ENCODE assay signal across 8 cellular contexts in the genomic region with DNA sequence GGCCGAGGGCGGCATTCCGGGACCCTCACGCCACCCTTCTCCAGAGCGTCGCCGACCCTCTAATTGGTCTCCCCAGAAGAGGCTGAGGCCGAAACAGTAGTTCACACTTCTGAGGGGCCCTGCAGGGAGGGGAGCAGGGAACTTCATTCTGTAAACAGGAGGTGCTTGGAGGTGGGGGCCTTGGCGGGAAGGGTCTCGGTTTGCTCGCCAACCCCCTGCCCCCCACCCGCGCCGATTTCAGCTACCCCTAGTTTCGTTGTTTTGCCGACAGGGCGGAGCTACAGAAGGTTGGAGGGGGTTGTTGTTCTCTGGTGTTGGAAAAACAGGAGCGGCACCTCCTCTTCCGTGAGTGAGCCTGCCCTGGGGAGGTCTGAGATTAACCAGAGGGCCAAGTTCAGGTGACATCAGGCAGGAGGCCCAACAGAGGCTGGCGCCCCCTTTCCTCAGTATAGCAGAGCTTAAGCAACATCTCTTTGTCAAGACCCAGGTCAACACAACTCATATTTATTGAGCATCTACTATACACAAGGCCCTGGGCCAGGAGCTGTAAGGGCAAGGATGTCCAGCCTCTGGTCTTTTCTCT. TPM values are rescaled to one million over a fixed set of nuclear protein-coding genes. Genes with fewer than 3 reads are reported as not detected.
DNase-seq lines count a peak whose midpoint lies in the region; ATAC-seq and TF ChIP-seq lines count a peak whose summit lies in the region.

No MANE protein-coding gene starts in this region.

- no peak for TF ChIP-seq EP300 in SK-N-SH (IDR thresholded peaks at IDR 0.05; ENCODE audit: borderline replicate concordance in 1 of 2, low read depth in 1 of 2, low read length in 1 of 2)

- H3F3A ChIP-seq in SK-N-SH (replicated peaks; ENCODE audit: insufficient read depth) = peaks cover 12% of the 10 kb centered on the region

- TF ChIP-seq CTCF in SK-N-SH (IDR thresholded peaks at IDR 0.05) = no peak

- CTCF ChIA-PET in SK-N-SH (lab: Yijun Ruan, JAX) = interaction anchor here (0.8 to 3.4 kb wide), 11 partner anchors 9 to 442 kb away, joined by 3 to 13 read pairs (median 4); partner anchors contain the start of genes PA2G4, SMARCC2 and ZC3H10

- WGBS in SK-N-SH (ENCODE audit: low lambda C conversion rate) = 72% methylated on average over 11 of the region's 20 CpGs

- TF ChIP-seq RAD21 in SK-N-SH (IDR thresholded peaks at IDR 0.05; ENCODE audit: low read length) = no peak

- no peaks in the 10 kb centered on the region for H3K9me3 ChIP-seq in SK-N-SH

- peak overlapping the region; percentile 94; the same call in 1 of the 2 replicates for H2AFZ ChIP-seq in SK-N-SH (ENCODE audit: low read depth)

- peak overlapping the region; percentile 53 to 71; a peak in 2 of 4 replicates for H3K4me3 ChIP-seq in SK-N-SH (ENCODE audit: low read depth in 2 of 2, low read length in 1 of 2)

- ATAC-seq in SK-N-SH treated with all-trans-retinoic acid at 6 μM for 48 hours (no peak), HG03378 (IDR thresholded peaks at IDR 0.05; ENCODE audit: unreplicated experiment) (no peak)

- no peaks in the 10 kb centered on the region for H4K20me1 ChIP-seq in SK-N-SH (ENCODE audit: insufficient read depth)

- no peaks in the 10 kb centered on the region for H3K36me3 ChIP-seq in SK-N-SH (replicated peaks in 1 of 2; ENCODE audit: control insufficient read depth in 1 of 2, insufficient read depth in 2 of 2, low read length in 1 of 2)

- no peaks in the 10 kb centered on the region for H3K79me2 ChIP-seq in SK-N-SH (ENCODE audit: insufficient read depth)

- DNase-seq in SK-N-SH (no peak), left kidney (ENCODE audit: low read depth, low spot score) (peak; percentile 52), substantia nigra (lab: John Stamatoyannopoulos, UW) (peak in 5 of 49 donors; percentile 6 to 25 (median 10)), pons (ENCODE audit: low spot score) (no peak), NCI-H82 treated with DMSO at 0.1 percent for 48 hours (lab: John Stamatoyannopoulos, UW; ENCODE audit: unreplicated experiment) (no peak)

- H3K9me2 ChIP-seq in SK-N-SH = no peaks in the 10 kb centered on the region

- peak overlapping the region; percentile 97 for H3K4me2 ChIP-seq in SK-N-SH

- H3K9ac ChIP-seq in SK-N-SH = no peak overlapping the region

- H3K4me1 ChIP-seq in SK-N-SH (ENCODE audit: control insufficient read depth in 1 of 2, insufficient read depth in 2 of 2, low read depth in 1 of 2, low read length in 1 of 2) = peaks cover 0 to 6% of the 10 kb centered on the region in 2 experiments; a peak in 1 of 4 replicates

- no peaks in the 10 kb centered on the region for H3K27me3 ChIP-seq in SK-N-SH (ENCODE audit: insufficient read depth)

- POLR2A ChIA-PET in SK-N-SH (lab: Yijun Ruan, JAX) = interaction anchor here (3.2 kb wide), 1 partner anchor 24 kb away, joined by 15 read pairs; the partner anchor contains the start of gene PA2G4

- H3K27ac ChIP-seq in SK-N-SH (ENCODE audit: low read depth in 2 of 2, low read length in 1 of 2) (no peak overlapping the region), angular gyrus (ENCODE audit: low read depth, low read length) (peak overlapping the region; percentile 92), substantia nigra (ENCODE audit: low read depth, low read length, poor library complexity, severe bottlenecking) (peak overlapping the region; percentile 99)

TF ChIP-seq in SK-N-SH, 30 proteins besides CTCF, POLR2A, EP300 and RAD21:
- TF ChIP-seq ELF1 (IDR thresholded peaks at IDR 0.05) (no peak), RCOR1 (IDR thresholded peaks at IDR 0.05; ENCODE audit: low read length) (no peak), RFX5 (IDR thresholded peaks at IDR 0.05; ENCODE audit: low read length) (no peak), MXI1 (IDR thresholded peaks at IDR 0.05; ENCODE audit: low read depth, low read length) (no peak), FOSL2 (IDR thresholded peaks at IDR 0.05; ENCODE audit: borderline replicate concordance, low read depth) (no peak)
- TF ChIP-seq, protein P1, sequence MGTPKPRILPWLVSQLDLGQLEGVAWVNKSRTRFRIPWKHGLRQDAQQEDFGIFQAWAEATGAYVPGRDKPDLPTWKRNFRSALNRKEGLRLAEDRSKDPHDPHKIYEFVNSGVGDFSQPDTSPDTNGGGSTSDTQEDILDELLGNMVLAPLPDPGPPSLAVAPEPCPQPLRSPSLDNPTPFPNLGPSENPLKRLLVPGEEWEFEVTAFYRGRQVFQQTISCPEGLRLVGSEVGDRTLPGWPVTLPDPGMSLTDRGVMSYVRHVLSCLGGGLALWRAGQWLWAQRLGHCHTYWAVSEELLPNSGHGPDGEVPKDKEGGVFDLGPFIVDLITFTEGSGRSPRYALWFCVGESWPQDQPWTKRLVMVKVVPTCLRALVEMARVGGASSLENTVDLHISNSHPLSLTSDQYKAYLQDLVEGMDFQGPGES (IDR thresholded peaks at IDR 0.05; ENCODE audit: low read depth, low read length) = no peak

TF ChIP-seq in SK-N-SH treated with all-trans-retinoic acid at 6 μM for 48 hours, 23 proteins besides CTCF, POLR2A, EP300 and RAD21 (continues in another document):
- no peak for TF ChIP-seq BACH2 (CRISPR knock-in tag; IDR thresholded peaks at IDR 0.05; ENCODE audit: borderline replicate concordance)
- no peak for TF ChIP-seq RARB (CRISPR knock-in tag; IDR thresholded peaks at IDR 0.05)
- TF ChIP-seq CSRNP3 (CRISPR knock-in tag; IDR thresholded peaks at IDR 0.05) = no peak
- no peak for TF ChIP-seq PPARA (CRISPR knock-in tag; IDR thresholded peaks at IDR 0.05; ENCODE audit: borderline replicate concordance)
- TF ChIP-seq ZFP30 (CRISPR knock-in tag; IDR thresholded peaks at IDR 0.05) = no peak
- TF ChIP-seq ZC3H10 (CRISPR knock-in tag; IDR thresholded peaks at IDR 0.05) = no peak
- TF ChIP-seq SNAI2 (CRISPR knock-in tag; IDR thresholded peaks at IDR 0.05) = no peak
- no peak for TF ChIP-seq POU6F1 (CRISPR knock-in tag; IDR thresholded peaks at IDR 0.05; ENCODE audit: borderline replicate concordance, low read depth)
- TF ChIP-seq ESRRG (CRISPR knock-in tag; IDR thresholded peaks at IDR 0.05) = no peak
- no peak for TF ChIP-seq ISL1 (CRISPR knock-in tag; IDR thresholded peaks at IDR 0.05)
- TF ChIP-seq CREB5 (CRISPR knock-in tag; IDR thresholded peaks at IDR 0.05; ENCODE audit: low read depth) = no peak
- no peak for TF ChIP-seq ZNF70 (CRISPR knock-in tag; IDR thresholded peaks at IDR 0.05)
- TF ChIP-seq TOX (CRISPR knock-in tag; IDR thresholded peaks at IDR 0.05; ENCODE audit: borderline replicate concordance) = no peak
- TF ChIP-seq ZFP3 (CRISPR knock-in tag; IDR thresholded peaks at IDR 0.05) = no peak
- TF ChIP-seq ZNF8 (CRISPR knock-in tag; IDR thresholded peaks at IDR 0.05) = no peak

RNA-seq across cellular contexts. Expression of gene ERBB3, which starts 0.7 kb away (rescaled TPM):
- polyA plus RNA-seq in SK-N-SH (2012; rRNA removed) = 1.4 and 1.5 TPM in 2 replicates
- 1.1 and 1.2 TPM in 2 replicates for polyA plus RNA-seq in SK-N-SH (2012; cell fraction: cytosol; rRNA removed)
- polyA plus RNA-seq in SK-N-SH (2012; cell fraction: nucleus; rRNA removed) = 0.99 and 1.1 TPM in 2 replicates

RNA-seq across cellular contexts. Expression of gene PA2G4, which starts 23.7 kb away (rescaled TPM):
- polyA plus RNA-seq in SK-N-SH (2012; rRNA removed) = 207 and 213 TPM in 2 replicates
- polyA plus RNA-seq in SK-N-SH (2012; cell fraction: cytosol; rRNA removed) = 228 and 238 TPM in 2 replicates
- polyA plus RNA-seq in SK-N-SH (2012; cell fraction: nucleus; rRNA removed) = 79.9 and 168 TPM in 2 replicates

RNA-seq across cellular contexts. Expression of gene RPL41, which starts 35.8 kb away (rescaled TPM):
- 11,334 and 12,464 TPM in 2 replicates for polyA plus RNA-seq in SK-N-SH (2012; rRNA removed)
- polyA plus RNA-seq in SK-N-SH (2012; cell fraction: cytosol; rRNA removed) = 13,670 and 22,985 TPM in 2 replicates
- 3,083 and 6,187 TPM in 2 replicates for polyA plus RNA-seq in SK-N-SH (2012; cell fraction: nucleus; rRNA removed)

RNA-seq across cellular contexts. Expression of gene ZC3H10, which starts 37.4 kb away (rescaled TPM):
- polyA plus RNA-seq in SK-N-SH (2012; rRNA removed) = 1.9 and 2.0 TPM in 2 replicates
- polyA plus RNA-seq in SK-N-SH (2012; cell fraction: cytosol; rRNA removed) = 1.1 and 1.3 TPM in 2 replicates
- polyA plus RNA-seq in SK-N-SH (2012; cell fraction: nucleus; rRNA removed) = 4.3 and 4.4 TPM in 2 replicates

RNA-seq across cellular contexts. Expression of gene RPS26, which starts 38.9 kb away (rescaled TPM):
- 1,500 and 1,782 TPM in 2 replicates for polyA plus RNA-seq in SK-N-SH (2012; rRNA removed)
- polyA plus RNA-seq in SK-N-SH (2012; cell fraction: cytosol; rRNA removed) = 1,649 and 1,800 TPM in 2 replicates
- polyA plus RNA-seq in SK-N-SH (2012; cell fraction: nucleus; rRNA removed) = 395 and 584 TPM in 2 replicates

Comparison
In these comparisons a context has a peak if more than half of its experiments do, and no peak if none do; other contexts are left out.
1. H3K27ac ChIP-seq: peak in angular gyrus (single experiment) and substantia nigra (single experiment); none in SK-N-SH (0 of 2).